Comparison of ENCODE assay signal across 8 cellular contexts in genomic region chr4:7398104-7398423, GRCh38. TPM values are rescaled to one million over a fixed set of nuclear protein-coding genes. Genes with fewer than 3 reads are reported as not detected.
DNase-seq lines count a peak whose midpoint lies in the region; ATAC-seq and TF ChIP-seq lines count a peak whose summit lies in the region.

No MANE protein-coding gene starts in this region.

- DNase-seq in DMS53 treated with DMSO at 0.1 percent for 48 hours (lab: John Stamatoyannopoulos, UW; ENCODE audit: unreplicated experiment) = peak; percentile 72
- DNase-seq in NCI-H2196 (lab: John Stamatoyannopoulos, UW; ENCODE audit: unreplicated experiment) = peak; percentile 95
- peak; percentile 5 to 14 for DNase-seq in cardiac fibroblast (ENCODE audit: low read depth in 2 of 2)
- DNase-seq in ovary = peak in 3 of 5 donors; percentile 26 to 61 (median 46)
- DNase-seq in NCI-H146 (lab: John Stamatoyannopoulos, UW) = no peak
- DNase-seq in glomerular visceral epithelial cell (ENCODE audit: extremely low spot score) = no peak
- no peak for DNase-seq in OCI-M1 (lab: John Stamatoyannopoulos, UW)

- H3K36me3 ChIP-seq in ovary = no peaks in the 10 kb centered on the region

- intact Hi-C loops in ovary (cut with DNase I) = no loop called here

- no peaks in the 10 kb centered on the region for H3K9me3 ChIP-seq in ovary

- H3K27ac ChIP-seq in ovary = no peak overlapping the region

- WGBS in ovary, 3 donors = 7 to 27% (median 10%) methylated on average over 6 of the region's 6 CpGs

- H3K4me1 ChIP-seq in ovary (ENCODE audit: insufficient read depth) = peaks cover 2% of the 10 kb centered on the region

- no peak for ATAC-seq in GM18873 (IDR thresholded peaks at IDR 0.05; ENCODE audit: low FRiP score, unreplicated experiment)

- no peak for TF ChIP-seq POLR2A in ovary (IDR thresholded peaks at IDR 0.05)

- H3K4me3 ChIP-seq in cardiac fibroblast (replicated peaks in 1 of 2; ENCODE audit: low read depth in 2 of 2, low read length in 2 of 2) (no peak overlapping the region), ovary (no peak overlapping the region)

- TF ChIP-seq EP300 in ovary (IDR thresholded peaks at IDR 0.05) = no peak

- TF ChIP-seq CTCF in cardiac fibroblast (IDR thresholded peaks at IDR 0.05; ENCODE audit: low read depth, low read length) = no peak
- no peak for TF ChIP-seq CTCF in ovary (IDR thresholded peaks at IDR 0.05)

- no peaks in the 10 kb centered on the region for H3K27me3 ChIP-seq in ovary

RNA-seq across cellular contexts. Expression of gene PSAPL1, which starts 36.7 kb away (rescaled TPM):
- total RNA-seq in ovary = under 1 TPM in 1 of 7 donors, not detected in 6; 0.34 TPM
- polyA plus RNA-seq in ovary = not detected

Comparison
In these comparisons a context has a peak if more than half of its experiments do, and no peak if none do; other contexts are left out.
1. DNase-seq: peak in DMS53 treated with DMSO at 0.1 percent for 48 hours (single experiment), NCI-H2196 (single experiment), cardiac fibroblast (2 of 2) and ovary (3 of 5); none in NCI-H146 (single experiment), glomerular visceral epithelial cell (single experiment) and OCI-M1 (single experiment).